Comparison of ENCODE assay signal across 13 cellular contexts in the genomic region with DNA sequence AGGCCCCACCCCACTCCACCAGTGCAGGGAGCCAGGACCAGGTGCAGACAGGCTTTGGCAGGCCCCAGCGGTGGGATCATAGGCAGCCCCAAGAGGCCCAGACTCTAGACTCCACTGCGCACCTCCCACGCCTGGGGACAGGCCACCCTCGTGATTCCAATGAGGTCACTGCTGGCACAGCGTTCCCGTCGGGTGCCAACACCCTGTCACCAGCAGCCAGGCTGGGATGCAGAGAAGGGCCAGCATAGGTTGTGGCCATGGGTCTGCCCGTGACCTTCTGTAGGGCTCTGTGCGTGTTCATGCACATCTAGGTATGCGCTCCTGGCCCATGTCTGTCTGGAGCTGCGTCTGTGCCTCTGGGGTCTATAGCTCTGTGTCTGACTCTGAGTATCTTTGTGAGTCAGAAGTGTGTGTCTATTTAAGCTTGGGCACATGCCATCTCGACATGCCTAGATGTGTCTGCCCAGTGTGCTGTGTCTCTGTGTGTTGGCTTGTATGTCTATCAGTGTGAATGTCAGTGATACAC. TPM values are rescaled to one million over a fixed set of nuclear protein-coding genes. Genes with fewer than 3 reads are reported as not detected.
DNase-seq lines count a peak whose midpoint lies in the region; ATAC-seq and TF ChIP-seq lines count a peak whose summit lies in the region.
"Had no signal": no experiment of that assay in that cellular context is flagged by ENCODE, and none has a peak within 500 bp of the region (broad histone marks: within the 10 kb centered on the region; RNA-seq: fewer than 3 reads in every experiment).

No MANE protein-coding gene starts in this region.

- H3K4me1 ChIP-seq in duodenal mucosa (ENCODE audit: control insufficient read depth in 1 of 2, insufficient read depth in 2 of 2, low read length in 2 of 2) = peaks cover 69 to 75% of the 10 kb centered on the region in 2 donors

- H3K27me3 ChIP-seq in duodenal mucosa (ENCODE audit: control insufficient read depth in 1 of 2, insufficient read depth in 2 of 2, low read length in 2 of 2) = no peaks in the 10 kb centered on the region

- no peak overlapping the region for H3K4me3 ChIP-seq in duodenal mucosa (ENCODE audit: low read depth in 1 of 2, low read length in 2 of 2)
- no peak overlapping the region for H3K4me3 ChIP-seq in lower leg skin (ENCODE audit: low read depth, poor library complexity, severe bottlenecking)

- 39 to 47% methylated on average over 4 to 11 of the region's 12 CpGs for WGBS in lower leg skin, 2 donors

- ATAC-seq in GM19463 (IDR thresholded peaks at IDR 0.05; ENCODE audit: unreplicated experiment) (no peak), GM21737 (IDR thresholded peaks at IDR 0.05; ENCODE audit: unreplicated experiment) (no peak)
- ATAC-seq: WTC11 had no signal

- no peak overlapping the region for H3K4me3 Mint-ChIP-seq in Calu3 (ENCODE audit: low read depth, unreplicated experiment)
- H3K4me3 Mint-ChIP-seq: HFFc6, WTC11 had no signal

- H3K27ac ChIP-seq in duodenal mucosa (ENCODE audit: low read depth, low read length) = peak overlapping the region; percentile 77
- peak overlapping the region; percentile 5 for H3K27ac ChIP-seq in substantia nigra (ENCODE audit: low read depth, low read length, poor library complexity, severe bottlenecking)

- intact Hi-C loops in lower leg skin (cut with DNase I; ENCODE audit: low total_unique reads) = no loop called here
- intact Hi-C loops in Calu3 (cut with micrococcal nuclease; ENCODE audit: unreplicated experiment) = no loop called here

- H3K9ac ChIP-seq in duodenal mucosa (ENCODE audit: low read depth in 1 of 2, low read length in 2 of 2) = peak overlapping the region; percentile 7 to 57

- no peak overlapping the region for H3K27ac Mint-ChIP-seq in Calu3 (ENCODE audit: unreplicated experiment)
- H3K27ac Mint-ChIP-seq: HFFc6, WTC11 had no signal

- no peaks in the 10 kb centered on the region for H3K9me3 ChIP-seq in duodenal mucosa (ENCODE audit: control insufficient read depth in 1 of 2, low read length in 2 of 2)

- no peaks in the 10 kb centered on the region for H3K4me1 Mint-ChIP-seq in Calu3 (ENCODE audit: low read depth, unreplicated experiment)

- no peak for TF ChIP-seq POLR2A in lower leg skin (IDR thresholded peaks at IDR 0.05)

- no peaks in the 10 kb centered on the region for H3K27me3 Mint-ChIP-seq in Calu3 (ENCODE audit: unreplicated experiment)

- DNase-seq in HPDE6-E6E7 (ENCODE audit: extremely low spot score) = peak; percentile 58
- DNase-seq in lower leg skin (ENCODE audit: low spot score in 2 of 2) = peak; percentile 86 to 94
- DNase-seq in substantia nigra (lab: John Stamatoyannopoulos, UW) = peak in 29 of 49 donors; percentile 2 to 90 (median 26)
- no peak for DNase-seq in Calu3
- no peak for DNase-seq in NCI-H526 treated with DMSO at 0.1 percent for 48 hours (lab: John Stamatoyannopoulos, UW)
- DNase-seq: EL, HFFc6, NCI-H1105 treated with DMSO at 0.1 percent for 48 hours had no signal

- H3K9me3 Mint-ChIP-seq in Calu3 (ENCODE audit: low read depth, unreplicated experiment) = no peaks in the 10 kb centered on the region
- H3K9me3 Mint-ChIP-seq: HFFc6, WTC11 had no signal

- no peaks in the 10 kb centered on the region for H3K36me3 Mint-ChIP-seq in Calu3 (ENCODE audit: insufficient read depth, unreplicated experiment)
- H3K36me3 Mint-ChIP-seq: WTC11 had no signal

- BruUV-seq in Calu3 (replicated peaks; lab: Mats Ljungman, UMichigan) = no TSS peak

- CTCF ChIA-PET in Calu3 (lab: Charles Lee) = no interaction called here

- peaks cover 0 to 18% of the 10 kb centered on the region in 2 donors for H3K36me3 ChIP-seq in duodenal mucosa (ENCODE audit: control insufficient read depth in 1 of 2, insufficient read depth in 2 of 2, low read length in 2 of 2)

- TF ChIP-seq CTCF in lower leg skin (IDR thresholded peaks at IDR 0.05) = no peak
- TF ChIP-seq CTCF in Calu3 (IDR thresholded peaks at IDR 0.05; ENCODE audit: unreplicated experiment) = no peak

RNA-seq across cellular contexts. Expression of gene VIPR1, which starts 13.0 kb away (rescaled TPM):
- total RNA-seq in lower leg skin (100 to 1,000 TPM in 1 of 4 donors, 10 to 100 TPM in 3; 69.9 to 110 (median 70.8) TPM), Calu3 (2022) (16.6 and 19.2 TPM in 2 replicates)
- total RNA-seq: HFFc6, NCI-H460 had no signal

Comparison
In these comparisons a context has a peak if more than half of its experiments do, and no peak if none do; other contexts are left out.
1. DNase-seq: peak in HPDE6-E6E7 (single experiment), lower leg skin (2 of 2) and substantia nigra (29 of 49); none in Calu3 (single experiment) and NCI-H526 treated with DMSO at 0.1 percent for 48 hours (single experiment).